In the genomic region with DNA sequence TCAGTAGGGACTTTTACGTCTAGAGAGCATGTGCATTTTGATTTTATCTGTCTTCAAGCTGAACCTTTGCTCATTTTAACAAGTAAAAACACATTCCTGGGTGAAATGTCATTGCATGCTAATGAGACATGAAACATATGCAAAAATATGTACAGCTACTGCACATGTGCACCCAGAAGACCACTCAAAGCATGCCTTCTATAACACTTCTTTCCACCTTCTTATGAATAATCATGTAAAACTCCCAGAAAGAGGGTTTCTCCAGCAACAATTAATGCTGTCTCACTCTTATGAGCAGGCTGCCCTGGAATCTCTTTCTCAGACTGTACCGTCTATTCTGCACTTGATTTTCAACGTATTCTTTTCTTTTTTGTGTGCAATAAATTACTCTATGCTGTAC, we compare ENCODE assay signal across 7 cellular contexts.
A peak's percentile ranks its signal among the peaks of the same experiment; 100 is the strongest.
DNase-seq lines count a peak whose midpoint lies in the region; TF ChIP-seq lines count a peak whose summit lies in the region.
"Not testable (repeated sequence)": the region's sequence is repeated elsewhere in the genome, so short reads cannot be mapped to it uniquely, and the experiment has no call there.

No MANE protein-coding gene starts in this region.

- H3K4me2 ChIP-seq in Loucy (ENCODE audit: low read depth, low read length, poor library complexity, severe bottlenecking) (peak overlapping the region; percentile 67), SK-N-SH (peak overlapping the region; percentile 51; the same call in 1 of the 2 replicates)

- not testable (repeated sequence) for H3K9me2 ChIP-seq in Loucy (replicated peaks; ENCODE audit: low read depth, low read length); SK-N-SH

- H4K20me1 ChIP-seq in Loucy (ENCODE audit: insufficient read depth, low read length, poor library complexity, severe bottlenecking); SK-N-SH (ENCODE audit: insufficient read depth): not testable (repeated sequence)

- H3K27me3 ChIP-seq in Loucy (ENCODE audit: insufficient read depth, low read length, poor library complexity, severe bottlenecking); SK-N-SH (ENCODE audit: insufficient read depth): not testable (repeated sequence)

- H3K9me3 ChIP-seq in Loucy (ENCODE audit: insufficient read depth, low read depth, low read length); SK-N-SH: not testable (repeated sequence)

- H3F3A ChIP-seq in Loucy (ENCODE audit: low read depth); SK-N-SH (replicated peaks; ENCODE audit: insufficient read depth): not testable (repeated sequence)

- in situ Hi-C loops in Caki2 (cut with HindIII; ENCODE audit: low pct_unique_long_range_greater_than_20kb, low sequenced_read_pairs): not testable (repeated sequence)

- H3K79me2 ChIP-seq in Loucy (ENCODE audit: insufficient read depth, low read length); SK-N-SH (ENCODE audit: insufficient read depth): not testable (repeated sequence)

- H3K4me1 ChIP-seq in Loucy (ENCODE audit: insufficient read depth, low read length, poor library complexity, severe bottlenecking); SK-N-SH (ENCODE audit: control insufficient read depth in 1 of 2, insufficient read depth in 2 of 2, low read depth in 1 of 2, low read length in 1 of 2): not testable (repeated sequence)

- TF ChIP-seq EP300 in SK-N-SH (IDR thresholded peaks at IDR 0.05; ENCODE audit: borderline replicate concordance in 1 of 2, low read depth in 1 of 2, low read length in 1 of 2): not testable (repeated sequence)

- no CpG with 5 or more reads among the region's 3 CpGs for WGBS in SK-N-SH (ENCODE audit: low lambda C conversion rate)

- POLR2A ChIA-PET in SK-N-SH (lab: Yijun Ruan, JAX): not testable (repeated sequence)

- not testable (repeated sequence) for TF ChIP-seq RAD21 in SK-N-SH (IDR thresholded peaks at IDR 0.05; ENCODE audit: low read length)

- TF ChIP-seq CTCF in Loucy (conservative IDR thresholded peaks at IDR 0.05; ENCODE audit: low read length); SK-N-SH (IDR thresholded peaks at IDR 0.05); epithelial cell of proximal tubule (conservative IDR thresholded peaks at IDR 0.05; ENCODE audit: low read depth, low read length): not testable (repeated sequence)

- H3K27ac ChIP-seq in SK-N-SH (ENCODE audit: low read depth in 2 of 2, low read length in 1 of 2): not testable (repeated sequence)

- H2AFZ ChIP-seq in Loucy (ENCODE audit: low read length); SK-N-SH (ENCODE audit: low read depth): not testable (repeated sequence)

- CTCF ChIA-PET in SK-N-SH (lab: Yijun Ruan, JAX): interaction anchor here (0.7 to 2.2 kb wide), 4 partner anchors 8 to 13 kb away, joined by 4 to 26 read pairs (median 10); no protein-coding TSS in a partner anchor

- H3K9ac ChIP-seq in Loucy (ENCODE audit: low read depth, low read length, poor library complexity, severe bottlenecking): peak overlapping the region; percentile 52
- H3K9ac ChIP-seq in SK-N-SH: not testable (repeated sequence)

- DNase-seq in Caki2 (ENCODE audit: low read depth): peak; percentile 21
- DNase-seq in HCEC 1CT: peak; percentile 7
- not testable (repeated sequence) for DNase-seq in SK-N-SH; epithelial cell of proximal tubule (ENCODE audit: low read depth)
- peak; percentile 22 for DNase-seq in amniotic epithelial cell (ENCODE audit: low read depth)
- peak; percentile 1 for DNase-seq in medulla oblongata (ENCODE audit: extremely low spot score)

- H3K4me3 ChIP-seq in Loucy (ENCODE audit: low read length, poor library complexity, severe bottlenecking): peak overlapping the region; percentile 44
- H3K4me3 ChIP-seq in SK-N-SH (ENCODE audit: low read depth in 2 of 2, low read length in 1 of 2): not testable (repeated sequence)
- H3K4me3 ChIP-seq in epithelial cell of proximal tubule (ENCODE audit: low read depth, low read length): peak overlapping the region; percentile 14

- H3K36me3 ChIP-seq in Loucy (ENCODE audit: insufficient read depth, low read length); SK-N-SH (replicated peaks in 1 of 2; ENCODE audit: control insufficient read depth in 1 of 2, insufficient read depth in 2 of 2, low read length in 1 of 2): not testable (repeated sequence)
